In the genomic region with DNA sequence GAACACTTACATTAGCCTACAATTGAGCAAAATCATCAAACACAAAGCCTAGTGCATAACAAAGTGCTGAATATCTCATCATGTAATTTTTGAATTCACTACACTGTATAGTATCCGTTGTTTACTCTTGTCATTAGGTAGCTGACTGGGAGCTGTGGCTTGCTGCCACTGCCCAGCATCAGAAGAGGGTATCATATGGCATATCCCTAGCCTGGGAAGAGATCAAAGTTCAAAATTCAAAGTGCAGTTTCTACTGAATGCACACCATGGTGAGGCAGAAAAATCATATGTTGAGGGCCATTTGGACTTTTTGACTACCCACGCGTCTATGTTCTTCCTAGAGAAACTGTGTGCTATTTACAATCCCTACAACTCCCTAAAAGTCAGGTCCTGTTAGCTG, we compare ENCODE assay signal across 1 cellular context.
A peak's percentile ranks its signal among the peaks of the same experiment; 100 is the strongest.
TF ChIP-seq lines count a peak whose summit lies in the region.

No MANE protein-coding gene starts in this region.

TF ChIP-seq in HepG2, 621 proteins besides CTCF, POLR2A, EP300 and RAD21 (continued from another document and continues in another):
- TF ChIP-seq, protein P1, sequence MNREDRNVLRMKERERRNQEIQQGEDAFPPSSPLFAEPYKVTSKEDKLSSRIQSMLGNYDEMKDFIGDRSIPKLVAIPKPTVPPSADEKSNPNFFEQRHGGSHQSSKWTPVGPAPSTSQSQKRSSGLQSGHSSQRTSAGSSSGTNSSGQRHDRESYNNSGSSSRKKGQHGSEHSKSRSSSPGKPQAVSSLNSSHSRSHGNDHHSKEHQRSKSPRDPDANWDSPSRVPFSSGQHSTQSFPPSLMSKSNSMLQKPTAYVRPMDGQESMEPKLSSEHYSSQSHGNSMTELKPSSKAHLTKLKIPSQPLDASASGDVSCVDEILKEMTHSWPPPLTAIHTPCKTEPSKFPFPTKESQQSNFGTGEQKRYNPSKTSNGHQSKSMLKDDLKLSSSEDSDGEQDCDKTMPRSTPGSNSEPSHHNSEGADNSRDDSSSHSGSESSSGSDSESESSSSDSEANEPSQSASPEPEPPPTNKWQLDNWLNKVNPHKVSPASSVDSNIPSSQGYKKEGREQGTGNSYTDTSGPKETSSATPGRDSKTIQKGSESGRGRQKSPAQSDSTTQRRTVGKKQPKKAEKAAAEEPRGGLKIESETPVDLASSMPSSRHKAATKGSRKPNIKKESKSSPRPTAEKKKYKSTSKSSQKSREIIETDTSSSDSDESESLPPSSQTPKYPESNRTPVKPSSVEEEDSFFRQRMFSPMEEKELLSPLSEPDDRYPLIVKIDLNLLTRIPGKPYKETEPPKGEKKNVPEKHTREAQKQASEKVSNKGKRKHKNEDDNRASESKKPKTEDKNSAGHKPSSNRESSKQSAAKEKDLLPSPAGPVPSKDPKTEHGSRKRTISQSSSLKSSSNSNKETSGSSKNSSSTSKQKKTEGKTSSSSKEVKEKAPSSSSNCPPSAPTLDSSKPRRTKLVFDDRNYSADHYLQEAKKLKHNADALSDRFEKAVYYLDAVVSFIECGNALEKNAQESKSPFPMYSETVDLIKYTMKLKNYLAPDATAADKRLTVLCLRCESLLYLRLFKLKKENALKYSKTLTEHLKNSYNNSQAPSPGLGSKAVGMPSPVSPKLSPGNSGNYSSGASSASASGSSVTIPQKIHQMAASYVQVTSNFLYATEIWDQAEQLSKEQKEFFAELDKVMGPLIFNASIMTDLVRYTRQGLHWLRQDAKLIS (CRISPR knock-in tag; IDR thresholded peaks at IDR 0.05) = no peak
- TF ChIP-seq ARID2 (CRISPR knock-in tag; IDR thresholded peaks at IDR 0.05; ENCODE audit: borderline replicate concordance) (no peak), ZNF83 (CRISPR knock-in tag; IDR thresholded peaks at IDR 0.05; ENCODE audit: borderline replicate concordance) (no peak), ZSCAN12 (CRISPR knock-in tag; IDR thresholded peaks at IDR 0.05) (no peak), NCOA1 (CRISPR knock-in tag; IDR thresholded peaks at IDR 0.05) (no peak), ZNF598 (CRISPR knock-in tag; IDR thresholded peaks at IDR 0.05; ENCODE audit: borderline replicate concordance) (no peak), MXD4 (CRISPR knock-in tag; IDR thresholded peaks at IDR 0.05) (no peak), ZNF543 (CRISPR knock-in tag; IDR thresholded peaks at IDR 0.05) (no peak), MEIS2 (CRISPR knock-in tag; IDR thresholded peaks at IDR 0.05) (no peak), ZC3H4 (CRISPR knock-in tag; IDR thresholded peaks at IDR 0.05; ENCODE audit: borderline replicate concordance) (no peak), ZNF180 (CRISPR knock-in tag; IDR thresholded peaks at IDR 0.05; ENCODE audit: borderline replicate concordance, low read depth) (no peak), ZFP37 (CRISPR knock-in tag; IDR thresholded peaks at IDR 0.05; ENCODE audit: borderline replicate concordance) (no peak), POLR2G (IDR thresholded peaks at IDR 0.05; ENCODE audit: low read depth, low read length) (no peak), RXRB (CRISPR knock-in tag; IDR thresholded peaks at IDR 0.05; ENCODE audit: borderline replicate concordance) (no peak; the same call in 1 of the 2 replicates), FOXO1 (CRISPR knock-in tag; IDR thresholded peaks at IDR 0.05) (peak; percentile 16; the same call in 1 of the 2 replicates), REXO4 (CRISPR knock-in tag; IDR thresholded peaks at IDR 0.05; ENCODE audit: borderline replicate concordance) (no peak), LCORL (IDR thresholded peaks at IDR 0.05) (no peak), LCORL (CRISPR knock-in tag; IDR thresholded peaks at IDR 0.05) (no peak), HOXA5 (CRISPR knock-in tag; IDR thresholded peaks at IDR 0.05) (no peak), NR1H2 (CRISPR knock-in tag; IDR thresholded peaks at IDR 0.05; ENCODE audit: borderline replicate concordance, low read depth) (no peak), ZNF510 (CRISPR knock-in tag; IDR thresholded peaks at IDR 0.05; ENCODE audit: low read depth) (no peak), KDM6A (CRISPR knock-in tag; IDR thresholded peaks at IDR 0.05; ENCODE audit: low read depth) (peak; percentile 27; the same call in 1 of the 2 replicates), ZNF143 (CRISPR knock-in tag; IDR thresholded peaks at IDR 0.05) (no peak), SP5 (CRISPR knock-in tag; IDR thresholded peaks at IDR 0.05; ENCODE audit: borderline replicate concordance, low read depth) (no peak), MAF1 (CRISPR knock-in tag; IDR thresholded peaks at IDR 0.05; ENCODE audit: borderline replicate concordance) (no peak)
- TF ChIP-seq, protein P2, sequence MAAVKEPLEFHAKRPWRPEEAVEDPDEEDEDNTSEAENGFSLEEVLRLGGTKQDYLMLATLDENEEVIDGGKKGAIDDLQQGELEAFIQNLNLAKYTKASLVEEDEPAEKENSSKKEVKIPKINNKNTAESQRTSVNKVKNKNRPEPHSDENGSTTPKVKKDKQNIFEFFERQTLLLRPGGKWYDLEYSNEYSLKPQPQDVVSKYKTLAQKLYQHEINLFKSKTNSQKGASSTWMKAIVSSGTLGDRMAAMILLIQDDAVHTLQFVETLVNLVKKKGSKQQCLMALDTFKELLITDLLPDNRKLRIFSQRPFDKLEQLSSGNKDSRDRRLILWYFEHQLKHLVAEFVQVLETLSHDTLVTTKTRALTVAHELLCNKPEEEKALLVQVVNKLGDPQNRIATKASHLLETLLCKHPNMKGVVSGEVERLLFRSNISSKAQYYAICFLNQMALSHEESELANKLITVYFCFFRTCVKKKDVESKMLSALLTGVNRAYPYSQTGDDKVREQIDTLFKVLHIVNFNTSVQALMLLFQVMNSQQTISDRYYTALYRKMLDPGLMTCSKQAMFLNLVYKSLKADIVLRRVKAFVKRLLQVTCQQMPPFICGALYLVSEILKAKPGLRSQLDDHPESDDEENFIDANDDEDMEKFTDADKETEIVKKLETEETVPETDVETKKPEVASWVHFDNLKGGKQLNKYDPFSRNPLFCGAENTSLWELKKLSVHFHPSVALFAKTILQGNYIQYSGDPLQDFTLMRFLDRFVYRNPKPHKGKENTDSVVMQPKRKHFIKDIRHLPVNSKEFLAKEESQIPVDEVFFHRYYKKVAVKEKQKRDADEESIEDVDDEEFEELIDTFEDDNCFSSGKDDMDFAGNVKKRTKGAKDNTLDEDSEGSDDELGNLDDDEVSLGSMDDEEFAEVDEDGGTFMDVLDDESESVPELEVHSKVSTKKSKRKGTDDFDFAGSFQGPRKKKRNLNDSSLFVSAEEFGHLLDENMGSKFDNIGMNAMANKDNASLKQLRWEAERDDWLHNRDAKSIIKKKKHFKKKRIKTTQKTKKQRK (IDR thresholded peaks at IDR 0.05; ENCODE audit: low read length) = no peak
- TF ChIP-seq, protein P3, sequence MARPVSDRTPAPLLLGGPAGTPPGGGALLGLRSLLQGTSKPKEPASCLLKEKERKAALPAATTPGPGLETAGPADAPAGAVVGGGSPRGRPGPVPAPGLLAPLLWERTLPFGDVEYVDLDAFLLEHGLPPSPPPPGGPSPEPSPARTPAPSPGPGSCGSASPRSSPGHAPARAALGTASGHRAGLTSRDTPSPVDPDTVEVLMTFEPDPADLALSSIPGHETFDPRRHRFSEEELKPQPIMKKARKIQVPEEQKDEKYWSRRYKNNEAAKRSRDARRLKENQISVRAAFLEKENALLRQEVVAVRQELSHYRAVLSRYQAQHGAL (CRISPR knock-in tag; IDR thresholded peaks at IDR 0.05; ENCODE audit: not compliant biosample characterization) = no peak
- TF ChIP-seq, protein P4, sequence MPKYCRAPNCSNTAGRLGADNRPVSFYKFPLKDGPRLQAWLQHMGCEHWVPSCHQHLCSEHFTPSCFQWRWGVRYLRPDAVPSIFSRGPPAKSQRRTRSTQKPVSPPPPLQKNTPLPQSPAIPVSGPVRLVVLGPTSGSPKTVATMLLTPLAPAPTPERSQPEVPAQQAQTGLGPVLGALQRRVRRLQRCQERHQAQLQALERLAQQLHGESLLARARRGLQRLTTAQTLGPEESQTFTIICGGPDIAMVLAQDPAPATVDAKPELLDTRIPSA (CRISPR knock-in tag; IDR thresholded peaks at IDR 0.05; ENCODE audit: borderline replicate concordance) = no peak
- TF ChIP-seq, protein P5, sequence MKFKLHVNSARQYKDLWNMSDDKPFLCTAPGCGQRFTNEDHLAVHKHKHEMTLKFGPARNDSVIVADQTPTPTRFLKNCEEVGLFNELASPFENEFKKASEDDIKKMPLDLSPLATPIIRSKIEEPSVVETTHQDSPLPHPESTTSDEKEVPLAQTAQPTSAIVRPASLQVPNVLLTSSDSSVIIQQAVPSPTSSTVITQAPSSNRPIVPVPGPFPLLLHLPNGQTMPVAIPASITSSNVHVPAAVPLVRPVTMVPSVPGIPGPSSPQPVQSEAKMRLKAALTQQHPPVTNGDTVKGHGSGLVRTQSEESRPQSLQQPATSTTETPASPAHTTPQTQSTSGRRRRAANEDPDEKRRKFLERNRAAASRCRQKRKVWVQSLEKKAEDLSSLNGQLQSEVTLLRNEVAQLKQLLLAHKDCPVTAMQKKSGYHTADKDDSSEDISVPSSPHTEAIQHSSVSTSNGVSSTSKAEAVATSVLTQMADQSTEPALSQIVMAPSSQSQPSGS (CRISPR knock-in tag; IDR thresholded peaks at IDR 0.05) = no peak
- TF ChIP-seq, protein P6, sequence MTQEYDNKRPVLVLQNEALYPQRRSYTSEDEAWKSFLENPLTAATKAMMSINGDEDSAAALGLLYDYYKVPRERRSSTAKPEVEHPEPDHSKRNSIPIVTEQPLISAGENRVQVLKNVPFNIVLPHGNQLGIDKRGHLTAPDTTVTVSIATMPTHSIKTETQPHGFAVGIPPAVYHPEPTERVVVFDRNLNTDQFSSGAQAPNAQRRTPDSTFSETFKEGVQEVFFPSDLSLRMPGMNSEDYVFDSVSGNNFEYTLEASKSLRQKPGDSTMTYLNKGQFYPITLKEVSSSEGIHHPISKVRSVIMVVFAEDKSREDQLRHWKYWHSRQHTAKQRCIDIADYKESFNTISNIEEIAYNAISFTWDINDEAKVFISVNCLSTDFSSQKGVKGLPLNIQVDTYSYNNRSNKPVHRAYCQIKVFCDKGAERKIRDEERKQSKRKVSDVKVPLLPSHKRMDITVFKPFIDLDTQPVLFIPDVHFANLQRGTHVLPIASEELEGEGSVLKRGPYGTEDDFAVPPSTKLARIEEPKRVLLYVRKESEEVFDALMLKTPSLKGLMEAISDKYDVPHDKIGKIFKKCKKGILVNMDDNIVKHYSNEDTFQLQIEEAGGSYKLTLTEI (CRISPR knock-in tag; conservative IDR thresholded peaks at IDR 0.05) = no peak
- TF ChIP-seq, protein P7, sequence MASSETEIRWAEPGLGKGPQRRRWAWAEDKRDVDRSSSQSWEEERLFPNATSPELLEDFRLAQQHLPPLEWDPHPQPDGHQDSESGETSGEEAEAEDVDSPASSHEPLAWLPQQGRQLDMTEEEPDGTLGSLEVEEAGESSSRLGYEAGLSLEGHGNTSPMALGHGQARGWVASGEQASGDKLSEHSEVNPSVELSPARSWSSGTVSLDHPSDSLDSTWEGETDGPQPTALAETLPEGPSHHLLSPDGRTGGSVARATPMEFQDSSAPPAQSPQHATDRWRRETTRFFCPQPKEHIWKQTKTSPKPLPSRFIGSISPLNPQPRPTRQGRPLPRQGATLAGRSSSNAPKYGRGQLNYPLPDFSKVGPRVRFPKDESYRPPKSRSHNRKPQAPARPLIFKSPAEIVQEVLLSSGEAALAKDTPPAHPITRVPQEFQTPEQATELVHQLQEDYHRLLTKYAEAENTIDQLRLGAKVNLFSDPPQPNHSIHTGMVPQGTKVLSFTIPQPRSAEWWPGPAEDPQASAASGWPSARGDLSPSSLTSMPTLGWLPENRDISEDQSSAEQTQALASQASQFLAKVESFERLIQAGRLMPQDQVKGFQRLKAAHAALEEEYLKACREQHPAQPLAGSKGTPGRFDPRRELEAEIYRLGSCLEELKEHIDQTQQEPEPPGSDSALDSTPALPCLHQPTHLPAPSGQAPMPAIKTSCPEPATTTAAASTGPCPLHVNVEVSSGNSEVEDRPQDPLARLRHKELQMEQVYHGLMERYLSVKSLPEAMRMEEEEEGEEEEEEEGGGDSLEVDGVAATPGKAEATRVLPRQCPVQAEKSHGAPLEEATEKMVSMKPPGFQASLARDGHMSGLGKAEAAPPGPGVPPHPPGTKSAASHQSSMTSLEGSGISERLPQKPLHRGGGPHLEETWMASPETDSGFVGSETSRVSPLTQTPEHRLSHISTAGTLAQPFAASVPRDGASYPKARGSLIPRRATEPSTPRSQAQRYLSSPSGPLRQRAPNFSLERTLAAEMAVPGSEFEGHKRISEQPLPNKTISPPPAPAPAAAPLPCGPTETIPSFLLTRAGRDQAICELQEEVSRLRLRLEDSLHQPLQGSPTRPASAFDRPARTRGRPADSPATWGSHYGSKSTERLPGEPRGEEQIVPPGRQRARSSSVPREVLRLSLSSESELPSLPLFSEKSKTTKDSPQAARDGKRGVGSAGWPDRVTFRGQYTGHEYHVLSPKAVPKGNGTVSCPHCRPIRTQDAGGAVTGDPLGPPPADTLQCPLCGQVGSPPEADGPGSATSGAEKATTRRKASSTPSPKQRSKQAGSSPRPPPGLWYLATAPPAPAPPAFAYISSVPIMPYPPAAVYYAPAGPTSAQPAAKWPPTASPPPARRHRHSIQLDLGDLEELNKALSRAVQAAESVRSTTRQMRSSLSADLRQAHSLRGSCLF (CRISPR knock-in tag; IDR thresholded peaks at IDR 0.05; ENCODE audit: borderline replicate concordance) = no peak
